In genomic region chr6:144283781-144284473, GRCh38 we compare ENCODE assay signal across 8 cellular contexts. TPM values are rescaled to one million over a fixed set of nuclear protein-coding genes. Genes with fewer than 3 reads are reported as not detected.
DNase-seq lines count a peak whose midpoint lies in the region; ATAC-seq and TF ChIP-seq lines count a peak whose summit lies in the region.

No MANE protein-coding gene starts in this region.

- peaks cover 3% of the 10 kb centered on the region; the same call in 1 of the 2 replicates for H3K4me1 ChIP-seq in iPS DF 6.9 (ENCODE audit: control insufficient read depth, insufficient read depth, low read length)

- H3K27ac ChIP-seq in iPS DF 6.9 (ENCODE audit: low read length) = no peak overlapping the region

- peak overlapping the region; percentile 88 for H3K27ac Mint-ChIP-seq in activated CD4-positive, alpha-beta T cell treated with anti-CD3 and anti-CD28 coated beads, Interleukin-2, amount 10 ng/mL, durations not matched to agents 24 days and 14 days
- H3K27ac Mint-ChIP-seq in activated B cell treated with CpG ODN at 0.5 μM for 24 hours = no peak overlapping the region
- peak overlapping the region; percentile 85 for H3K27ac Mint-ChIP-seq in stimulated activated memory B cell treated with anti-CD40 and anti-IgM and Interleukin-4, amounts not matched to agents 10 μg/mL and 1 μg/mL and 100 μg/mL, for 72 hours

- CTCF ChIA-PET in activated B cell treated with CpG ODN at 0.5 μM for 24 hours (lab: Charles Lee) = no interaction called here

- H3K27me3 ChIP-seq in iPS DF 6.9 (ENCODE audit: control insufficient read depth, insufficient read depth, low read length) = no peaks in the 10 kb centered on the region

- POLR2A ChIA-PET in activated B cell treated with CpG ODN at 0.5 μM for 24 hours (lab: Charles Lee) = interaction anchor here (0.6 kb wide), 1 partner anchor 16 kb away, joined by 3 read pairs; no protein-coding TSS in a partner anchor

- no CpG with 5 or more reads among the region's 13 CpGs for WGBS in iPS DF 6.9 (ENCODE audit: insufficient coverage, insufficient read length)

- H3K9me3 ChIP-seq in iPS DF 6.9 (ENCODE audit: control insufficient read depth, insufficient read depth, low read length) = no peaks in the 10 kb centered on the region

- peaks cover 36% of the 10 kb centered on the region for H3K27me3 Mint-ChIP-seq in activated CD4-positive, alpha-beta T cell treated with anti-CD3 and anti-CD28 coated beads, Interleukin-2, amount 10 ng/mL, durations not matched to agents 24 days and 14 days
- peaks cover 7% of the 10 kb centered on the region for H3K27me3 Mint-ChIP-seq in activated B cell treated with CpG ODN at 0.5 μM for 24 hours
- H3K27me3 Mint-ChIP-seq in stimulated activated memory B cell treated with anti-CD40 and anti-IgM and Interleukin-4, amounts not matched to agents 10 μg/mL and 1 μg/mL and 100 μg/mL, for 72 hours = peaks cover 50% of the 10 kb centered on the region

- peak overlapping the region; percentile 91 for H3K4me3 Mint-ChIP-seq in activated CD4-positive, alpha-beta T cell treated with anti-CD3 and anti-CD28 coated beads, Interleukin-2, amount 10 ng/mL, durations not matched to agents 24 days and 14 days
- peak overlapping the region; percentile 94 for H3K4me3 Mint-ChIP-seq in activated B cell treated with CpG ODN at 0.5 μM for 24 hours
- H3K4me3 Mint-ChIP-seq in stimulated activated memory B cell treated with anti-CD40 and anti-IgM and Interleukin-4, amounts not matched to agents 10 μg/mL and 1 μg/mL and 100 μg/mL, for 72 hours = peak overlapping the region; percentile 95

- peaks cover 16% of the 10 kb centered on the region for H3K4me1 Mint-ChIP-seq in activated CD4-positive, alpha-beta T cell treated with anti-CD3 and anti-CD28 coated beads, Interleukin-2, amount 10 ng/mL, durations not matched to agents 24 days and 14 days
- peaks cover 22% of the 10 kb centered on the region for H3K4me1 Mint-ChIP-seq in activated B cell treated with CpG ODN at 0.5 μM for 24 hours
- peaks cover 32% of the 10 kb centered on the region for H3K4me1 Mint-ChIP-seq in stimulated activated memory B cell treated with anti-CD40 and anti-IgM and Interleukin-4, amounts not matched to agents 10 μg/mL and 1 μg/mL and 100 μg/mL, for 72 hours

- no peaks in the 10 kb centered on the region for H3K36me3 Mint-ChIP-seq in activated CD4-positive, alpha-beta T cell treated with anti-CD3 and anti-CD28 coated beads, Interleukin-2, amount 10 ng/mL, durations not matched to agents 24 days and 14 days (ENCODE audit: low read depth)
- H3K36me3 Mint-ChIP-seq in activated B cell treated with CpG ODN at 0.5 μM for 24 hours (ENCODE audit: low read depth) = peaks cover 1% of the 10 kb centered on the region
- no peaks in the 10 kb centered on the region for H3K36me3 Mint-ChIP-seq in stimulated activated memory B cell treated with anti-CD40 and anti-IgM and Interleukin-4, amounts not matched to agents 10 μg/mL and 1 μg/mL and 100 μg/mL, for 72 hours

- ATAC-seq in activated B cell treated with CpG ODN at 0.5 μM for 24 hours (ENCODE audit: low read depth) (no peak), GM19023 (IDR thresholded peaks at IDR 0.05; ENCODE audit: unreplicated experiment) (no peak)
- no peak for ATAC-seq in stimulated activated memory B cell treated with anti-CD40 and anti-IgM and Interleukin-4, amounts not matched to agents 10 μg/mL and 1 μg/mL and 100 μg/mL, for 72 hours

- peak overlapping the region; percentile 79; the same call in 1 of the 2 replicates for H3K4me3 ChIP-seq in iPS DF 6.9 (ENCODE audit: low read length)

- intact Hi-C loops in activated CD4-positive, alpha-beta T cell treated with anti-CD3 and anti-CD28 coated beads, Interleukin-2, amount 10 ng/mL, durations not matched to agents 24 days and 14 days (cut with micrococcal nuclease) = loop anchor here (1.0 to 2.0 kb wide), 4 partner anchors 27 to 185 kb away; no protein-coding TSS in a partner anchor
- intact Hi-C loops in activated B cell treated with CpG ODN at 0.5 μM for 24 hours (cut with micrococcal nuclease) = loop anchor here (1.0 to 2.0 kb wide), 4 partner anchors 19 to 179 kb away; partner anchors contain the start of gene STX11

- no peak for TF ChIP-seq CTCF in activated B cell treated with CpG ODN at 0.5 μM for 24 hours (IDR thresholded peaks at IDR 0.05)

- no peak for DNase-seq in activated CD4-positive, alpha-beta T cell treated with anti-CD3 and anti-CD28 coated beads, Interleukin-2, amount 10 ng/mL, durations not matched to agents 24 days and 14 days
- DNase-seq in activated CD4-positive, alpha-beta T cell treated with anti-CD3 and anti-CD28 coated beads, Interleukin-2, amount 50 U/mL, for 1 hour = no peak
- no peak for DNase-seq in activated B cell treated with CpG ODN at 0.5 μM for 24 hours
- DNase-seq in iPS DF 6.9 (ENCODE audit: low read depth, low spot score) = no peak
- no peak for DNase-seq in activated effector memory CD4-positive, alpha-beta T cell treated with anti-CD3 and anti-CD28 coated beads, Interleukin-2, amount 50 U/mL, for 16 hours
- no peak for DNase-seq in HuH-7.5 (ENCODE audit: low spot score)

- no peaks in the 10 kb centered on the region for H3K36me3 ChIP-seq in iPS DF 6.9 (ENCODE audit: control insufficient read depth, insufficient read depth, low read length)

- H3K9me3 Mint-ChIP-seq in activated CD4-positive, alpha-beta T cell treated with anti-CD3 and anti-CD28 coated beads, Interleukin-2, amount 10 ng/mL, durations not matched to agents 24 days and 14 days = no peaks in the 10 kb centered on the region
- H3K9me3 Mint-ChIP-seq in activated B cell treated with CpG ODN at 0.5 μM for 24 hours = no peaks in the 10 kb centered on the region
- H3K9me3 Mint-ChIP-seq in stimulated activated memory B cell treated with anti-CD40 and anti-IgM and Interleukin-4, amounts not matched to agents 10 μg/mL and 1 μg/mL and 100 μg/mL, for 72 hours = no peaks in the 10 kb centered on the region

RNA-seq across cellular contexts. Expression of gene UTRN, which starts 1.2 kb away (rescaled TPM):
- 36.7 and 45.1 TPM in 2 replicates for total RNA-seq in activated CD4-positive, alpha-beta T cell treated with anti-CD3 and anti-CD28 coated beads, Interleukin-2, amount 10 ng/mL, durations not matched to agents 24 days and 14 days
- total RNA-seq in activated B cell treated with CpG ODN at 0.5 μM for 24 hours = 52.2 and 53.5 TPM in 2 replicates
